21 cellular contexts compared by ENCODE assay signal in genomic region chr2:195017890-195018289, GRCh38.
DNase-seq lines count a peak whose midpoint lies in the region; ATAC-seq, FAIRE-seq and TF ChIP-seq lines count a peak whose summit lies in the region.
"Had no signal": no experiment of that assay in that cellular context is flagged by ENCODE, and none has a peak within 500 bp of the region (broad histone marks: within the 10 kb centered on the region; RNA-seq: fewer than 3 reads in every experiment).

No MANE protein-coding gene starts in this region.

- H3K36me3 Mint-ChIP-seq in GM23338 (ENCODE audit: low read depth) = no peaks in the 10 kb centered on the region

- CTCF ChIA-PET in PC-3 (lab: Charles Lee) = no interaction called here

- H3K4me1 Mint-ChIP-seq in GM23338 = peaks cover 4% of the 10 kb centered on the region; the same call in 2 of the 3 replicates

- no peak overlapping the region for H2BK15ac ChIP-seq in mesendoderm (replicated peaks; ENCODE audit: low read depth)

- H3K23ac ChIP-seq in mesendoderm (ENCODE audit: low read length) = no peak overlapping the region

- ATAC-seq in GM23338 (peak; percentile 79), PC-3 (0 out of 2 replicates have a peak, but pooled peaks have one; percentile 24), HG03025 (IDR thresholded peaks at IDR 0.05; ENCODE audit: low FRiP score, unreplicated experiment) (no peak), GM21723 (IDR thresholded peaks at IDR 0.05; ENCODE audit: unreplicated experiment) (no peak)

- H3K27ac ChIP-seq in 22Rv1 (peak overlapping the region; percentile 70), GM23338 (ENCODE audit: low read depth) (no peak overlapping the region), PC-3 (ENCODE audit: low read length) (no peak overlapping the region), mesendoderm (ENCODE audit: low read depth, low read length) (no peak overlapping the region)
- H3K27ac ChIP-seq: C4-2B, Peyer's patch had no signal

- H3K27ac Mint-ChIP-seq in GM23338 = no peak overlapping the region

- POLR2A ChIA-PET in PC-3 (lab: Charles Lee; ENCODE audit: unreplicated experiment) = no interaction called here

- no peak overlapping the region for H3K4ac ChIP-seq in mesendoderm (ENCODE audit: low read depth, low read length)

- WGBS in mesendoderm (ENCODE audit: extremely low coverage, insufficient coverage, low lambda C conversion rate) = no CpG with 5 or more reads among the region's 1 CpG

- no peak overlapping the region for H3K9ac ChIP-seq in PC-3 (ENCODE audit: low read length)
- H3K9ac ChIP-seq in mesendoderm (ENCODE audit: low read length) = no peak overlapping the region

- no peak overlapping the region for H3K4me2 ChIP-seq in GM23338
- no peak overlapping the region for H3K4me2 ChIP-seq in PC-3 (ENCODE audit: low read length)
- H3K4me2 ChIP-seq in mesendoderm (ENCODE audit: low read length) = no peak overlapping the region

- H3F3A ChIP-seq in GM23338 (replicated peaks; ENCODE audit: low read depth) (no peaks in the 10 kb centered on the region), PC-3 (ENCODE audit: low read length, unreplicated experiment) (no peaks in the 10 kb centered on the region)

- peaks cover 2% of the 10 kb centered on the region for H3K27me3 Mint-ChIP-seq in GM23338 (ENCODE audit: insufficient read depth, low read depth, poor library complexity)

- no peak overlapping the region for H2BK5ac ChIP-seq in mesendoderm (ENCODE audit: low read length)

- no peak overlapping the region for H3K18ac ChIP-seq in mesendoderm (ENCODE audit: low read length)

- H2AFZ ChIP-seq in GM23338 (0 out of 2 replicates have a peak overlapping the region, but pooled peaks have one; percentile 3), PC-3 (ENCODE audit: low read length) (no peak overlapping the region)

- H3K36me3 ChIP-seq in GM23338 (ENCODE audit: insufficient read depth) = no peaks in the 10 kb centered on the region
- H3K36me3 ChIP-seq in PC-3 (ENCODE audit: low read depth, low read length) = no peaks in the 10 kb centered on the region
- H3K36me3 ChIP-seq in mesendoderm (ENCODE audit: control insufficient read depth, insufficient read depth, low read length) = no peaks in the 10 kb centered on the region
- H3K36me3 ChIP-seq: HAP-1, Peyer's patch had no signal

- H2AK5ac ChIP-seq in mesendoderm (ENCODE audit: low read length) = no peak overlapping the region

- no peaks in the 10 kb centered on the region for H3K79me1 ChIP-seq in mesendoderm (ENCODE audit: low read length)

- BruUV-seq in PC-3 (replicated peaks; lab: Mats Ljungman, UMichigan) = no TSS peak

- DNase-seq in GM23338 (ENCODE audit: low spot score) (peak; percentile 26), PC-3 (no peak), mesendoderm (peak; percentile 26), NCI-H2107 (lab: John Stamatoyannopoulos, UW) (no peak), urothelium cell line (ENCODE audit: low spot score) (no peak)
- DNase-seq: DMS79, NCI-H146, NCI-H2081 treated with DMSO at 0.1 percent for 48 hours, NCI-H226, NCI-H748 treated with DMSO at 0.1 percent for 48 hours, Peyer's patch, SHP77 had no signal

- no peaks in the 10 kb centered on the region for H4K20me1 ChIP-seq in GM23338 (replicated peaks; ENCODE audit: insufficient read depth)
- H4K20me1 ChIP-seq in PC-3 (ENCODE audit: low read length) = no peaks in the 10 kb centered on the region

- H3K9me3 ChIP-seq in PC-3 (ENCODE audit: low read length) = no peaks in the 10 kb centered on the region
- H3K9me3 ChIP-seq: HAP-1, Peyer's patch had no signal

- H4K8ac ChIP-seq in mesendoderm (ENCODE audit: low read depth, low read length) = no peak overlapping the region

- H3K27me3 ChIP-seq in GM23338 (ENCODE audit: insufficient read depth) = no peaks in the 10 kb centered on the region
- no peaks in the 10 kb centered on the region for H3K27me3 ChIP-seq in PC-3 (ENCODE audit: low read length)
- no peaks in the 10 kb centered on the region for H3K27me3 ChIP-seq in mesendoderm (ENCODE audit: insufficient read depth, low read length, poor library complexity)
- H3K27me3 ChIP-seq: Peyer's patch had no signal

- H3K9me2 ChIP-seq in GM23338 (ENCODE audit: insufficient read depth) = no peaks in the 10 kb centered on the region
- H3K9me2 ChIP-seq in PC-3 (replicated peaks; ENCODE audit: low read length) = no peaks in the 10 kb centered on the region

- no peak overlapping the region for H4K5ac ChIP-seq in mesendoderm (ENCODE audit: low read length)

- TF ChIP-seq CTCF in 22Rv1 (IDR thresholded peaks at IDR 0.05) (no peak), GM23338 (conservative IDR thresholded peaks at IDR 0.05; ENCODE audit: low read depth in 2 of 2) (peak in 1 of 2 experiments; percentile 33; a peak in 2 of 4 replicates), PC-3 (conservative IDR thresholded peaks at IDR 0.05; ENCODE audit: low read depth, low read length) (no peak)

- intact Hi-C loops in PC-3 (cut with micrococcal nuclease) = no loop called here

- no peaks in the 10 kb centered on the region for H3K9me3 Mint-ChIP-seq in GM23338

- no peak overlapping the region for H3K4me3 ChIP-seq in GM23338
- no peak overlapping the region for H3K4me3 ChIP-seq in PC-3 (ENCODE audit: low read length)
- no peak overlapping the region for H3K4me3 ChIP-seq in mesendoderm (ENCODE audit: low read length)
- H3K4me3 ChIP-seq: HAP-1, Peyer's patch had no signal

- no peak overlapping the region for H3K4me3 Mint-ChIP-seq in GM23338

- FAIRE-seq in urothelium cell line (lab: Jason Lieb, UNC) = no peak
- FAIRE-seq: A204.1, G401.6, GM12891, HTR-8/SVneo had no signal

- H2BK120ac ChIP-seq in mesendoderm (ENCODE audit: low read depth, low read length) = no peak overlapping the region

- no peak overlapping the region for H3K56ac ChIP-seq in mesendoderm (ENCODE audit: low read length)

- H3K79me2 ChIP-seq in GM23338 (replicated peaks; ENCODE audit: insufficient read depth) (no peaks in the 10 kb centered on the region), PC-3 (ENCODE audit: low read length) (no peaks in the 10 kb centered on the region), mesendoderm (ENCODE audit: control insufficient read depth, insufficient read depth, low read length) (no peaks in the 10 kb centered on the region)

- H3K4me1 ChIP-seq in GM23338 (ENCODE audit: insufficient read depth) = no peaks in the 10 kb centered on the region; the same call in 1 of the 2 replicates
- H3K4me1 ChIP-seq in PC-3 (ENCODE audit: insufficient read depth, low read length) = no peaks in the 10 kb centered on the region
- H3K4me1 ChIP-seq in mesendoderm (ENCODE audit: control insufficient read depth, low read depth, low read length) = no peaks in the 10 kb centered on the region
- H3K4me1 ChIP-seq: HAP-1, Peyer's patch had no signal

TF ChIP-seq in GM23338, 12 proteins besides CTCF, POLR2A, EP300 and RAD21 (continues in another document):
- TF ChIP-seq JUNB (IDR thresholded peaks at IDR 0.05; ENCODE audit: unreplicated experiment) = no peak
- no peak for TF ChIP-seq ZNF462 (CRISPR knock-in tag; IDR thresholded peaks at IDR 0.05)

Comparison
In these comparisons a context has a peak if more than half of its experiments do, and no peak if none do; other contexts are left out.
1. ATAC-seq: peak in GM23338 (single experiment) and PC-3 (single experiment); none in HG03025 (single experiment) and GM21723 (single experiment).
2. DNase-seq: peak in GM23338 (single experiment) and mesendoderm (single experiment); none in PC-3 (single experiment), NCI-H2107 (single experiment) and urothelium cell line (single experiment).